Comparison of ENCODE assay signal across 12 cellular contexts in the genomic region with DNA sequence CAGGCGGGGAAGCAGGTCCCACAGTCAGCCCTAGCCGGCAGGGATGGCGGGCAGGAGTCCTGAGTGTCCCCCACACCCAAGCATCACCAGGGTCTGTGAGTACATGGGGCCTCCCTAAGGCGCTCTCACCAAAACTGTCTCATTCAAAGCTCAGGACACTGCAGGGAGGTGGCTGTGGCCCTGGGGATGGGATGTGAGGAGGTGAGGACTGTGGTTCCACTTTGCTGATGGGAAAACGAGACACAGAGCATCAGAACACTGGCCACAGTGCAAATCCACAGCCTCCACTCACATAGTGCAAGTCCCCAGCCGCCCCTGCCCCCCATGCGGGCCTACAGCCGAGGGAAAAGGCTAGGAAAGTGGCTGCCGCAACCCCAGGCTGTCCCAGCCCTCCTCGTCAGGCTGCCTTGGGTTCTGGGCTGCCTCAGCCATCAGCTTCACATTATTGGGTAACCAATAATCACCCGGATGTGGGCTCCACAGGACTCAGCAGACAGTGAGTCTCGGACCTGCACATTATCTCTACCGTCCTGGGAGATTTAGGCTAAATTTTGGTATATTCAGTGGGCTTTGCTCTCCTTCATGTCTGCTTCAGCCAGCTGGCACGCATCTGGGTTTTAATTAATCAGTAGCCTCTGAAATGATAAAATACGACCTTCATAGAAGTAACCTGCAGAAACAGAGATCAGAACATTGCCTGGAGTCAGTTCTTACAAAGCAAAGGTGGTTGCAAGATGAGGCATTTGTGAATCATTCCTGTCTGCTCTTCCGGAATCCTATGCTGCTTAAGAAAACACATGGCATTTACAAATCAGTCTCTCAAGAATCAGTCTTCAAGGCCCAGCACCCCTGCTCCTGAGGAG.
"Had no signal": no experiment of that assay in that cellular context is flagged by ENCODE, and none has a peak within 500 bp of the region (broad histone marks: within the 10 kb centered on the region; RNA-seq: fewer than 3 reads in every experiment).

No MANE protein-coding gene starts in this region.

- ATAC-seq: foreskin keratinocyte, heart left ventricle, left ventricle myocardium superior, pancreas had no signal

- H3K9me3 ChIP-seq: heart left ventricle, pancreas, thyroid gland had no signal

- H3K4me3 ChIP-seq: heart left ventricle, pancreas, thyroid gland had no signal

- H3K4me3 Mint-ChIP-seq: activated naive CD8-positive, alpha-beta T cell; mesothelial cell of epicardium; neural crest cell had no signal

- H3K27ac Mint-ChIP-seq: activated naive CD8-positive, alpha-beta T cell; mesothelial cell of epicardium had no signal

- H3K27me3 ChIP-seq: foreskin keratinocyte, pancreas, thyroid gland had no signal

- H3K4me1 Mint-ChIP-seq: mesothelial cell of epicardium had no signal

- H3K36me3 Mint-ChIP-seq: activated naive CD8-positive, alpha-beta T cell; mesothelial cell of epicardium had no signal

- H3K36me3 ChIP-seq: heart left ventricle, pancreas, thyroid gland had no signal

- H3K27ac ChIP-seq: foreskin keratinocyte, heart left ventricle, pancreas, thyroid gland had no signal

- H3K4me1 ChIP-seq: foreskin keratinocyte, heart left ventricle, pancreas, thyroid gland had no signal

- DNase-seq: activated CD4-positive, alpha-beta T cell treated with anti-CD3 and anti-CD28 coated beads, Interleukin-2, amount 50 U/mL, for 1 hour; activated T-cell treated with anti-CD3 and anti-CD28 coated beads for 4 hours; anterior cingulate cortex; heart left ventricle; left ventricle myocardium superior; pancreas; stimulated activated CD4-positive, alpha-beta T cell treated with anti-CD3 and anti-CD28 coated beads, Interleukin-4, amount 100 ng/mL, for 24 hours; thyroid gland had no signal
